Comparison of ENCODE assay signal across 28 cellular contexts in genomic region chr7:29592866-29593265, GRCh38.
"Had no signal": no experiment of that assay in that cellular context is flagged by ENCODE, and none has a peak within 500 bp of the region (broad histone marks: within the 10 kb centered on the region; RNA-seq: fewer than 3 reads in every experiment).

No MANE protein-coding gene starts in this region.

- ATAC-seq: activated CD4-positive, alpha-beta T cell treated with anti-CD3 and anti-CD28 coated beads for 36 hours; activated CD8-positive, alpha-beta T cell treated with anti-CD3 and anti-CD28 coated beads, Interleukin-2, amount 10 ng/mL, durations not matched to agents 7 days and 5 days; T-cell had no signal

- H3K27me3 ChIP-seq: adrenal gland had no signal

- DNase-seq: activated CD4-positive, alpha-beta T cell treated with anti-CD3 and anti-CD28 coated beads for 36 hours; activated CD4-positive, alpha-beta T cell treated with anti-CD3 and anti-CD28 coated beads, Interleukin-2, amount 50 U/mL, for 4 hours; activated CD4-positive, CD25-positive, alpha-beta regulatory T cell; activated CD8-positive, alpha-beta memory T cell treated with anti-CD3 and anti-CD28 coated beads, Interleukin-2, amount 50 U/mL, for 48 hours; activated CD8-positive, alpha-beta T cell treated with anti-CD3 and anti-CD28 coated beads, Interleukin-2, amount 10 ng/mL, durations not matched to agents 7 days and 5 days; activated naive CD4-positive, alpha-beta T cell treated with anti-CD3 and anti-CD28 coated beads, Interleukin-2, amount 50 U/mL, for 16 hours; activated naive CD8-positive, alpha-beta T cell treated with anti-CD3 and anti-CD28 coated beads, Interleukin-2, amount 10 ng/mL, durations not matched to agents 7 days and 5 days; activated T-cell treated with anti-CD3 and anti-CD28 coated beads, Interleukin-2, amount 50 U/mL, for 1 hour; adrenal gland; anterior cingulate cortex; MG63; MV-4-11; NCI-H1105; NCI-H1436; NCI-H187; NCI-H2081; NCI-H510A treated with DMSO at 0.1 percent for 48 hours; NCI-H69; NK-92 treated with Interleukin-12 subunit alpha and Interleukin-12 subunit beta, amount 100 ng/mL, for 24 hours; OCI-M1; SIG-M5; T-cell; T-helper 2 cell; T1000 had no signal

- H3K4me3 ChIP-seq: adrenal gland, MG63 had no signal

- H3K4me1 ChIP-seq: adrenal gland had no signal

- H3K27ac ChIP-seq: adrenal gland, KMS-11, VCaP had no signal

- H3K36me3 ChIP-seq: adrenal gland, MG63 had no signal

- H3K9ac ChIP-seq: KMS-11 had no signal

- H3K9me3 ChIP-seq: adrenal gland, MG63 had no signal

- FAIRE-seq: RCC 7860, TTC549 had no signal
